8 cellular contexts compared by ENCODE assay signal in the genomic region with DNA sequence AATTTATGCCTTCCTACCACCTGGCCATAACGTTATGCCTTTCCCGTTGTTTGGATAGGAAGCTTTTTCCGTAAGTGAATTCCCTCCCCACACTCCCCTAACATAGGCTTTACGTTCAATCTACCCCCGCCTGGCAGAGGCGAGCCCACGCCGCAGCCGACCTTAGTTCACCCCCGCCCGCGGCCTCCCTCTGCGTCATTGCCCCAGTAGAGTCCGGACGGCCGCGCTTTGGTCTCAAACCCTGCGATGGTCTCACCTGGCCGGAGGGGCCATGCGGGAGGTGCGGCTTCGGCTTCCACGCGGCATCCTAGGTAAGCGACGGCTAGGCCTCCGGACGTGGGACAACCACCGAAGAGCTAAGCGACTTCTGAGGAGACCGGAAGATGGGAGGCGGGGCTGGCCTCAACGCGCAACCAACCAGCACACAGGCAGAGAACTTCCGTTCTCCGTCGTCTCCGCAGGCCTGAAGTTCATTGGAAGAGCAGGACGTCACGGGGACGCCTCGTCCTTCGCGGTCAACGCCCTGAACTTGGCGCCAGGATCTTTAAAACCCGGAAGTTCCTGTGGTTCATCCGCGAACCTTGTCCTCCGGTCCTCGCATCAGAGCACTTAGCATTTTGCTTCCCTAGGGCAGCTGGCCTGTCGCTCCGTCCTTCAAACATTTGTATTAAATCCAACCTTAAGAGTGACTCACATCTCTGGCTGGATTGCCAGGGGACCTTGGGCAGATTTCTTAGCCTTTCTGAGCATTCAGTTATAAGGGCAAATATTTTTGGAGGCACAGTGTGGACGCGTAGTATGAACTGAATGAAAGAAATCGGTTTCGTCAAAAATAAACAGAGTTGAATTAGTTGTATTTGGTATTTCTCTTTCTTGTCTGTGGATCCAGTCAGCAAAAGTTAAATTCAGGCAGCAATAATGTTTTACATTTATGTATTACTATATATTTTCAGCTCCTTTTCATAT. TPM values are rescaled to one million over a fixed set of nuclear protein-coding genes. Genes with fewer than 3 reads are reported as not detected.
DNase-seq lines count a peak whose midpoint lies in the region; ATAC-seq and TF ChIP-seq lines count a peak whose summit lies in the region.

A gene with protein sequence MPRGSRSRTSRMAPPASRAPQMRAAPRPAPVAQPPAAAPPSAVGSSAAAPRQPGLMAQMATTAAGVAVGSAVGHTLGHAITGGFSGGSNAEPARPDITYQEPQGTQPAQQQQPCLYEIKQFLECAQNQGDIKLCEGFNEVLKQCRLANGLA (minus strand): TSS at position 369 of the 966 bp plus-strand sequence. CDS start 63 bp downstream, at position 306.

- H3K27me3 Mint-ChIP-seq in central memory CD8-positive, alpha-beta T cell, result no peaks in the 10 kb centered on the region

- ATAC-seq in HG03432 (IDR thresholded peaks at IDR 0.05; ENCODE audit: unreplicated experiment), result peak; percentile 100
- ATAC-seq in activated CD4-positive, CD25-positive, alpha-beta regulatory T cell treated with anti-CD3 and anti-CD28 coated beads, Interleukin-2, amount 50 U/mL, for 24 hours, result peak; percentile 98 to 99
- peak; percentile 96 for ATAC-seq in central memory CD8-positive, alpha-beta T cell (replicated peaks; ENCODE audit: extremely low read depth, poor library complexity, severe bottlenecking)

- no peaks in the 10 kb centered on the region for H3K9me3 Mint-ChIP-seq in central memory CD8-positive, alpha-beta T cell

- H3K4me3 Mint-ChIP-seq in central memory CD8-positive, alpha-beta T cell, result peak within 1 kb of the TSS; percentile 99

- H3K36me3 Mint-ChIP-seq in central memory CD8-positive, alpha-beta T cell (ENCODE audit: insufficient read depth), result peaks cover 33% of the 10 kb centered on the region

- DNase-seq in AG20443 (ENCODE audit: low spot score) (peak; percentile 99), NCI-H460 (ENCODE audit: extremely low read depth, low read depth) (peak; percentile 90), kidney glomerular epithelial cell (lab: John Stamatoyannopoulos, UW) (peak; percentile 98)
- DNase-seq in central memory CD8-positive, alpha-beta T cell (ENCODE audit: low spot score in 2 of 2), result peak; percentile 79 to 90
- peak; percentile 68 to 79 for DNase-seq in stimulated activated CD4-positive, alpha-beta T cell treated with anti-CD3 and anti-CD28 coated beads, Interleukin-1b, Interleukin-23, amount 100 ng/mL, for 1 hour (ENCODE audit: low read depth in 2 of 2)

- TF ChIP-seq POLR2A in GM19099 (IDR thresholded peaks at IDR 0.05; ENCODE audit: extremely low read depth, insufficient read length, low read depth), result peak; percentile 79

- peak within 1 kb of the TSS; percentile 98 for H3K27ac Mint-ChIP-seq in central memory CD8-positive, alpha-beta T cell (ENCODE audit: low read depth)

- peaks cover 27% of the 10 kb centered on the region for H3K4me1 Mint-ChIP-seq in central memory CD8-positive, alpha-beta T cell

RNA-seq across cellular contexts. Expression of the gene that starts here (rescaled TPM):
- 141 and 167 TPM in 2 replicates for total RNA-seq in NCI-H460 (2014; rRNA removed; shearing (Covaris generic))
- polyA plus RNA-seq in NCI-H460 (2014; cell fraction: nucleus; rRNA removed), result 240 and 296 TPM in 2 replicates

Comparison
In these comparisons a context has a peak if more than half of its experiments do, and no peak if none do; other contexts are left out.
1. Peak in every context shown above with its lines: DNase-seq and ATAC-seq.